ENCODE assay signal across 1 cellular context in the genomic region with DNA sequence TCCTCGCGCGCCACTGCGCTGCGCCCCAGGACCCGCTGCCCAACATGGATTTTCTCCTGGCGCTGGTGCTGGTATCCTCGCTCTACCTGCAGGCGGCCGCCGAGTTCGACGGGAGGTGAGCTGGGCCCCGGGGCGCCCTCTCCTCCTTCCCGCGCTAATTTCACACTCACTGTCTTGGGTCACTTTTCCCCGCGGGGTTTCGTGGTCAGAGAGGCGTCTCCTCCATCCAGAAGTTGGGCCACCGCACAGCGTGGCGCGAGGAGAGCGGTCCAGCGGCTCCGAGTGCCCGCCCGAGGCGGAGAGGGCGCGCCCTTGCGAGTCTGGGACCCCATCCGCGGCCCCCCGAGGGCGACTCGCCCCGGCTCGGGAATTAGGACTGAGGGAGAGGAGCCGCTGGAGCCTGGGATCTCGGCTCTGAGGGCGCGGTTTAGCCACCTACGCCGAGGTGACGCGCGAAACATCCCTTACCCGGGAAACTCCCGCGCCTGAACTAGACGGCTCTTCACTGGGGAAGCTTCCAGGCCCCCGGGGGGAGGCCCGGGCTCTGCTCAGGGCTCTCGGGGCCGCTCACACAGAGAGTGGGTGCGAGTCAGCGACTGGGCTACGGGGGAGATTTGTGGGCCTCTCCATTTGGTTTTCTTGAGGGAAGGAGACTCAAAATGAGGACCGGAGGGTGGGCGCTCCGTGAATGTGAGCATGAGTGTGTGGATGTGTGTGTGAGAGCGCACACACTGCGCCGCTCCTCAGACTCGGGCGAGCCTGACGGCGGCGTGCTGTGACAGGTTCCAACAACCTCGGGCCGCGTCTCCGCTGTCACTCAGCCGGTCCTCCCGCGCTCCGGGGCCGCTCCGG.
TF ChIP-seq lines count a peak whose summit lies in the region.

No MANE protein-coding gene starts in this region.

TF ChIP-seq in SK-N-SH, 30 proteins besides CTCF, POLR2A, EP300 and RAD21 (continued from another document):
- no peak for TF ChIP-seq JUND (IDR thresholded peaks at IDR 0.05)
- no peak for TF ChIP-seq GABPA (IDR thresholded peaks at IDR 0.05; ENCODE audit: low read depth)
- no peak for TF ChIP-seq SMC3 (IDR thresholded peaks at IDR 0.05; ENCODE audit: low read depth, low read length)
